25 cellular contexts compared by ENCODE assay signal in genomic region chr14:35708072-35708471, GRCh38.
"Had no signal": no experiment of that assay in that cellular context is flagged by ENCODE, and none has a peak within 500 bp of the region (broad histone marks: within the 10 kb centered on the region; RNA-seq: fewer than 3 reads in every experiment).

No MANE protein-coding gene starts in this region.

- FAIRE-seq: bronchial epithelial cell had no signal

- ATAC-seq: activated CD4-positive, CD25-positive, alpha-beta regulatory T cell treated with anti-CD3 and anti-CD28 coated beads, Interleukin-2, amount 50 U/mL, for 24 hours; activated CD8-positive, alpha-beta T cell treated with anti-CD3 and anti-CD28 coated beads, Interleukin-2, amount 10 ng/mL, durations not matched to agents 7 days and 5 days; activated naive CD4-positive, alpha-beta T cell treated with anti-CD3 and anti-CD28 coated beads, Interleukin-2, amount 50 U/mL, for 72 hours; activated naive CD8-positive, alpha-beta T cell treated with anti-CD3 and anti-CD28 coated beads, Interleukin-2, amount 50 U/mL, for 24 hours; body of pancreas had no signal

- H3K27me3 Mint-ChIP-seq: activated naive CD8-positive, alpha-beta T cell treated with anti-CD3 and anti-CD28 coated beads, Interleukin-2, amount 50 U/mL, for 24 hours had no signal

- H3K4me3 Mint-ChIP-seq: activated CD8-positive, alpha-beta T cell treated with anti-CD3 and anti-CD28 coated beads, Interleukin-2, amount 10 ng/mL, durations not matched to agents 7 days and 5 days; activated naive CD8-positive, alpha-beta T cell treated with anti-CD3 and anti-CD28 coated beads, Interleukin-2, amount 50 U/mL, for 24 hours; T-helper 1 cell treated with Interleukin-12 subunit alpha and Interleukin-12 subunit beta and Interleukin-4 antibody, amounts not matched to agents 30 μg/mL and 1 μg/mL, for 36 hours had no signal

- DNase-seq: activated CD4-positive, alpha-beta T cell treated with anti-CD3 and anti-CD28 coated beads for 48 hours; activated CD4-positive, alpha-beta T cell treated with anti-CD3 and anti-CD28 coated beads, Interleukin-2, amount 50 U/mL, for 4 hours; activated CD8-positive, alpha-beta memory T cell treated with anti-CD3 and anti-CD28 coated beads, Interleukin-2, amount 50 U/mL, for 48 hours; activated CD8-positive, alpha-beta T cell treated with anti-CD3 and anti-CD28 coated beads, Interleukin-2, amount 10 ng/mL, durations not matched to agents 7 days and 5 days; activated effector memory CD4-positive, alpha-beta T cell treated with anti-CD3 and anti-CD28 coated beads, Interleukin-2, amount 50 U/mL, for 16 hours; activated naive CD4-positive, alpha-beta T cell treated with Interleukin-2 at 50 U/mL for 16 hours; activated naive CD8-positive, alpha-beta T cell treated with anti-CD3 and anti-CD28 coated beads, Interleukin-2, amount 50 U/mL, for 24 hours; activated T-cell treated with anti-CD3 and anti-CD28 coated beads, Interleukin-2, amount 50 U/mL, for 1 hour; amniotic stem cell; body of pancreas; MM.1S; NCI-H1105; NCI-H1436 treated with DMSO at 0.1 percent for 48 hours; NCI-H187 treated with DMSO at 0.1 percent for 48 hours; NCI-H2081 treated with DMSO at 0.1 percent for 48 hours; NCI-H446; NCI-H524; Peyer's patch; Right ventricle myocardium superior had no signal

- H3K27ac Mint-ChIP-seq: activated CD8-positive, alpha-beta T cell treated with anti-CD3 and anti-CD28 coated beads, Interleukin-2, amount 10 ng/mL, durations not matched to agents 7 days and 5 days; activated naive CD4-positive, alpha-beta T cell treated with anti-CD3 and anti-CD28 coated beads, Interleukin-2, amount 50 U/mL, for 72 hours; activated naive CD8-positive, alpha-beta T cell treated with anti-CD3 and anti-CD28 coated beads, Interleukin-2, amount 50 U/mL, for 24 hours; T-helper 1 cell treated with Interleukin-12 subunit alpha and Interleukin-12 subunit beta and Interleukin-4 antibody, amounts not matched to agents 30 μg/mL and 1 μg/mL, for 36 hours had no signal

- H3K4me3 ChIP-seq: ascending aorta, body of pancreas, Peyer's patch had no signal

- H3K27me3 ChIP-seq: ascending aorta, body of pancreas, Peyer's patch had no signal

- H3K9me3 Mint-ChIP-seq: activated naive CD4-positive, alpha-beta T cell treated with anti-CD3 and anti-CD28 coated beads, Interleukin-2, amount 50 U/mL, for 72 hours; activated naive CD8-positive, alpha-beta T cell treated with anti-CD3 and anti-CD28 coated beads, Interleukin-2, amount 50 U/mL, for 24 hours; T-helper 1 cell treated with Interleukin-12 subunit alpha and Interleukin-12 subunit beta and Interleukin-4 antibody, amounts not matched to agents 30 μg/mL and 1 μg/mL, for 36 hours had no signal

- H3K9me3 ChIP-seq: ascending aorta, body of pancreas, Peyer's patch had no signal

- H3K4me1 ChIP-seq: ascending aorta, body of pancreas, Peyer's patch had no signal

- H3K27ac ChIP-seq: ascending aorta, body of pancreas, Peyer's patch, RWPE1 had no signal
